ENCODE assay signal across 19 cellular contexts in the genomic region with DNA sequence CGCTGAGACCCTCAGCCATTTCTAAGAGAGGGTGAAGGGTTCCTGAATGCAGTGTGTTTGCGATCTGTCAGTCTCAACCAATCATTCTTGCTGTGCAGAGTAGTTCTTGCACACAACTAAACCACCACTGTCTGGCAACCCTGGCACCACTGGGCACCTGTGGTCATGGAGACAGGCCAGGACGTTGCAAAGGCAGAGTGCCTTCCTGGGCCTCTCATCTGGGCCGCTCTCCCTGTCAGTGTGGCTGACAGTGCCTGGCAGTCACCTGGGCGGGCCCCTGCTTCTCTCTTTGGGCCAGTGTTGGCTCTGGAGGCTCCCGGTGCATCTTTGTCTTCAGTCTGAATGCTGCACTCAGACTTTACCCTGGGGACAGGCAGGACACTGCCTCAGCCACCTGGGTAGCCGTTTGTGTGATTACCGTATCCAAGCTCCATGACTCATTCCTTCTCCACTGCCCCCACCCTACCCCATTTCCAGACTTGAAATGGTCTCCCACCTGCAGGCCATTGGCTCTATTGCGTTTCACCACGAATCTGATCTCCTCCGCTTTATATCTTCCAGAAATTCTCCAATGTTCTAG.
DNase-seq lines count a peak whose midpoint lies in the region; ATAC-seq lines count a peak whose summit lies in the region.
"Had no signal": no experiment of that assay in that cellular context is flagged by ENCODE, and none has a peak within 500 bp of the region (broad histone marks: within the 10 kb centered on the region; RNA-seq: fewer than 3 reads in every experiment).

No MANE protein-coding gene starts in this region.

- ATAC-seq in central memory CD8-positive, alpha-beta T cell (replicated peaks; ENCODE audit: extremely low read depth, poor library complexity, severe bottlenecking): no peak
- ATAC-seq in stimulated activated memory B cell treated with anti-CD40 and anti-IgM and Interleukin-4, amounts not matched to agents 10 μg/mL and 1 μg/mL and 100 μg/mL, for 72 hours: no peak
- no peak for ATAC-seq in naive thymus-derived CD8-positive, alpha-beta T cell
- ATAC-seq: Right ventricle myocardium inferior; stimulated activated naive CD8-positive, alpha-beta T cell treated with anti-CD3 and anti-CD28 coated beads, Interleukin-15, Interleukin-2, amounts not matched to agents 100 U/mL and 50 U/mL, for 24 hours had no signal

- no peaks in the 10 kb centered on the region for H3K27me3 Mint-ChIP-seq in central memory CD8-positive, alpha-beta T cell
- no peaks in the 10 kb centered on the region for H3K27me3 Mint-ChIP-seq in stimulated activated memory B cell treated with anti-CD40 and anti-IgM and Interleukin-4, amounts not matched to agents 10 μg/mL and 1 μg/mL and 100 μg/mL, for 72 hours
- no peaks in the 10 kb centered on the region for H3K27me3 Mint-ChIP-seq in naive thymus-derived CD8-positive, alpha-beta T cell
- H3K27me3 Mint-ChIP-seq in activated CD4-positive, alpha-beta T cell treated with anti-CD3 and anti-CD28 coated beads, Interleukin-2, amount 10 ng/mL, durations not matched to agents 7 days and 5 days: peaks cover 2% of the 10 kb centered on the region

- no peaks in the 10 kb centered on the region for H3K9me3 Mint-ChIP-seq in central memory CD8-positive, alpha-beta T cell
- H3K9me3 Mint-ChIP-seq in stimulated activated memory B cell treated with anti-CD40 and anti-IgM and Interleukin-4, amounts not matched to agents 10 μg/mL and 1 μg/mL and 100 μg/mL, for 72 hours: no peaks in the 10 kb centered on the region
- no peaks in the 10 kb centered on the region for H3K9me3 Mint-ChIP-seq in naive thymus-derived CD8-positive, alpha-beta T cell
- H3K9me3 Mint-ChIP-seq in activated CD4-positive, alpha-beta T cell treated with anti-CD3 and anti-CD28 coated beads, Interleukin-2, amount 10 ng/mL, durations not matched to agents 7 days and 5 days: peaks cover 2% of the 10 kb centered on the region
- H3K9me3 Mint-ChIP-seq: neural progenitor cell had no signal

- H3K4me1 Mint-ChIP-seq in central memory CD8-positive, alpha-beta T cell: peaks cover 34% of the 10 kb centered on the region
- peaks cover 44% of the 10 kb centered on the region for H3K4me1 Mint-ChIP-seq in stimulated activated memory B cell treated with anti-CD40 and anti-IgM and Interleukin-4, amounts not matched to agents 10 μg/mL and 1 μg/mL and 100 μg/mL, for 72 hours
- peaks cover 18 to 54% (median 44%) of the 10 kb centered on the region in 4 donors for H3K4me1 Mint-ChIP-seq in naive thymus-derived CD8-positive, alpha-beta T cell
- H3K4me1 Mint-ChIP-seq in activated CD4-positive, alpha-beta T cell treated with anti-CD3 and anti-CD28 coated beads, Interleukin-2, amount 10 ng/mL, durations not matched to agents 7 days and 5 days: peaks cover 54% of the 10 kb centered on the region

- no peak overlapping the region for H3K4me3 Mint-ChIP-seq in central memory CD8-positive, alpha-beta T cell
- H3K4me3 Mint-ChIP-seq in stimulated activated memory B cell treated with anti-CD40 and anti-IgM and Interleukin-4, amounts not matched to agents 10 μg/mL and 1 μg/mL and 100 μg/mL, for 72 hours: no peak overlapping the region
- peak overlapping the region in 1 of 10 donors; percentile 17 for H3K4me3 Mint-ChIP-seq in naive thymus-derived CD8-positive, alpha-beta T cell
- no peak overlapping the region for H3K4me3 Mint-ChIP-seq in activated CD4-positive, alpha-beta T cell treated with anti-CD3 and anti-CD28 coated beads, Interleukin-2, amount 10 ng/mL, durations not matched to agents 7 days and 5 days
- H3K4me3 Mint-ChIP-seq: HFFc6, neural progenitor cell had no signal

- H3K36me3 Mint-ChIP-seq in central memory CD8-positive, alpha-beta T cell (ENCODE audit: insufficient read depth): no peaks in the 10 kb centered on the region
- peaks cover 25% of the 10 kb centered on the region for H3K36me3 Mint-ChIP-seq in stimulated activated memory B cell treated with anti-CD40 and anti-IgM and Interleukin-4, amounts not matched to agents 10 μg/mL and 1 μg/mL and 100 μg/mL, for 72 hours
- no peaks in the 10 kb centered on the region for H3K36me3 Mint-ChIP-seq in naive thymus-derived CD8-positive, alpha-beta T cell
- H3K36me3 Mint-ChIP-seq in activated CD4-positive, alpha-beta T cell treated with anti-CD3 and anti-CD28 coated beads, Interleukin-2, amount 10 ng/mL, durations not matched to agents 7 days and 5 days (ENCODE audit: low read depth): peaks cover 2% of the 10 kb centered on the region
- H3K36me3 Mint-ChIP-seq: neural progenitor cell had no signal

- CTCF ChIA-PET in activated CD4-positive, alpha-beta T cell treated with anti-CD3 and anti-CD28 coated beads, Interleukin-2, amount 10 ng/mL, durations not matched to agents 7 days and 5 days (lab: Charles Lee): no interaction called here

- DNase-seq in NCI-H2081 (lab: John Stamatoyannopoulos, UW) (peak; percentile 15 to 26), NCI-H2081 treated with DMSO at 0.1 percent for 48 hours (lab: John Stamatoyannopoulos, UW) (no peak), NCI-H1436 treated with DMSO at 0.1 percent for 48 hours (lab: John Stamatoyannopoulos, UW) (peak; percentile 45), HK-2 (ENCODE audit: unreplicated experiment) (no peak)
- DNase-seq in central memory CD8-positive, alpha-beta T cell (ENCODE audit: low spot score in 2 of 2): no peak
- no peak for DNase-seq in naive thymus-derived CD8-positive, alpha-beta T cell
- no peak for DNase-seq in activated CD4-positive, alpha-beta T cell treated with anti-CD3 and anti-CD28 coated beads, Interleukin-2, amount 10 ng/mL, durations not matched to agents 7 days and 5 days
- DNase-seq: activated CD4-positive, alpha-beta T cell treated with anti-CD3 and anti-CD28 coated beads, Interleukin-2, amount 50 U/mL, for 48 hours; amygdala; cortex of kidney; HFFc6; left ventricle myocardium inferior; MG63; NCI-H510A; sigmoid colon; stimulated activated naive CD8-positive, alpha-beta T cell treated with anti-CD3 and anti-CD28 coated beads, Interleukin-15, Interleukin-2, amounts not matched to agents 100 U/mL and 50 U/mL, for 24 hours had no signal

- peak overlapping the region; percentile 45 for H3K27ac Mint-ChIP-seq in central memory CD8-positive, alpha-beta T cell (ENCODE audit: low read depth)
- peak overlapping the region; percentile 69 for H3K27ac Mint-ChIP-seq in stimulated activated memory B cell treated with anti-CD40 and anti-IgM and Interleukin-4, amounts not matched to agents 10 μg/mL and 1 μg/mL and 100 μg/mL, for 72 hours
- peak overlapping the region in 5 of 10 donors; percentile 0 to 78 (median 60) for H3K27ac Mint-ChIP-seq in naive thymus-derived CD8-positive, alpha-beta T cell
- H3K27ac Mint-ChIP-seq in activated CD4-positive, alpha-beta T cell treated with anti-CD3 and anti-CD28 coated beads, Interleukin-2, amount 10 ng/mL, durations not matched to agents 7 days and 5 days: no peak overlapping the region
- H3K27ac Mint-ChIP-seq: HFFc6, neural progenitor cell had no signal

- POLR2A ChIA-PET in naive thymus-derived CD8-positive, alpha-beta T cell (lab: Charles Lee): interaction anchor here (1.2 kb wide), 1 partner anchor 44 kb away, joined by 4 read pairs; no protein-coding TSS in a partner anchor
- POLR2A ChIA-PET in activated CD4-positive, alpha-beta T cell treated with anti-CD3 and anti-CD28 coated beads, Interleukin-2, amount 10 ng/mL, durations not matched to agents 7 days and 5 days (lab: Charles Lee): no interaction called here

Comparison
In these comparisons a context has a peak if more than half of its experiments do, and no peak if none do; other contexts are left out.
1. DNase-seq: peak in NCI-H2081 (2 of 2) and NCI-H1436 treated with DMSO at 0.1 percent for 48 hours (single experiment); none in NCI-H2081 treated with DMSO at 0.1 percent for 48 hours (single experiment), central memory CD8-positive, alpha-beta T cell (0 of 2), naive thymus-derived CD8-positive, alpha-beta T cell (0 of 10), HK-2 (single experiment) and activated CD4-positive, alpha-beta T cell treated with anti-CD3 and anti-CD28 coated beads, Interleukin-2, amount 10 ng/mL, durations not matched to agents 7 days and 5 days (single experiment).